11 cellular contexts compared by ENCODE assay signal in genomic region chr2:113848758-113849460, GRCh38. TPM values are rescaled to one million over a fixed set of nuclear protein-coding genes. Genes with fewer than 3 reads are reported as not detected.
DNase-seq lines count a peak whose midpoint lies in the region; ATAC-seq and TF ChIP-seq lines count a peak whose summit lies in the region.
"Had no signal": no experiment of that assay in that cellular context is flagged by ENCODE, and none has a peak within 500 bp of the region (broad histone marks: within the 10 kb centered on the region; RNA-seq: fewer than 3 reads in every experiment).

No MANE protein-coding gene starts in this region.

- no peaks in the 10 kb centered on the region for H3K36me3 ChIP-seq in osteoblast (ENCODE audit: insufficient read depth, low read length)

- peaks cover 2% of the 10 kb centered on the region for H3K4me1 Mint-ChIP-seq in T-helper 2 cell treated with Interferon-gamma antibody and Interleukin-4, amounts not matched to agents 5 μg/mL and 100 μg/mL, for 36 hours (ENCODE audit: low read depth)

- H3K27me3 Mint-ChIP-seq in T-helper 2 cell treated with Interferon-gamma antibody and Interleukin-4, amounts not matched to agents 5 μg/mL and 100 μg/mL, for 36 hours (ENCODE audit: low read depth), result no peaks in the 10 kb centered on the region
- H3K27me3 Mint-ChIP-seq: activated B cell treated with CpG ODN at 0.5 μM for 24 hours, memory B cell had no signal

- no peak overlapping the region for H3K4me3 Mint-ChIP-seq in T-helper 2 cell treated with Interferon-gamma antibody and Interleukin-4, amounts not matched to agents 5 μg/mL and 100 μg/mL, for 36 hours
- H3K4me3 Mint-ChIP-seq: activated B cell treated with CpG ODN at 0.5 μM for 24 hours, memory B cell had no signal

- peak; percentile 85 for ATAC-seq in GM18502 (IDR thresholded peaks at IDR 0.05; ENCODE audit: poor library complexity, unreplicated experiment)
- peak; percentile 64 for ATAC-seq in HG02623 (IDR thresholded peaks at IDR 0.05; ENCODE audit: unreplicated experiment)
- ATAC-seq in GM21528 (IDR thresholded peaks at IDR 0.05; ENCODE audit: low FRiP score, unreplicated experiment), result no peak
- no peak for ATAC-seq in HG02759 (IDR thresholded peaks at IDR 0.05; ENCODE audit: unreplicated experiment)

- H3K36me3 Mint-ChIP-seq in T-helper 2 cell treated with Interferon-gamma antibody and Interleukin-4, amounts not matched to agents 5 μg/mL and 100 μg/mL, for 36 hours (ENCODE audit: low read depth), result peaks cover 14% of the 10 kb centered on the region

- no peak for TF ChIP-seq CTCF in osteoblast (IDR thresholded peaks at IDR 0.05; ENCODE audit: extremely low read depth, low read depth, low read length)

- H3K9me3 ChIP-seq in osteoblast (ENCODE audit: low read depth, low read length), result no peaks in the 10 kb centered on the region

- H3K27me3 ChIP-seq in osteoblast (ENCODE audit: insufficient read depth, low read length), result no peaks in the 10 kb centered on the region

- peaks cover 6% of the 10 kb centered on the region for H3K9me3 Mint-ChIP-seq in T-helper 2 cell treated with Interferon-gamma antibody and Interleukin-4, amounts not matched to agents 5 μg/mL and 100 μg/mL, for 36 hours

- peak; percentile 35 for DNase-seq in T-helper 2 cell treated with Interferon-gamma antibody and Interleukin-4, amounts not matched to agents 5 μg/mL and 100 μg/mL, for 36 hours (ENCODE audit: low spot score)
- DNase-seq in osteoblast (ENCODE audit: insufficient read length, low spot score, missing footprints) (peak; percentile 60), cerebellar nuclear complex (lab: John Stamatoyannopoulos, UW) (no peak), SKM-1 treated with dmso at 0.1 percent for 144 hours (lab: John Stamatoyannopoulos, UW; ENCODE audit: unreplicated experiment) (no peak)
- DNase-seq: activated B cell treated with CpG ODN at 0.5 μM for 24 hours, NCI-H446 had no signal

- H3K79me2 ChIP-seq in osteoblast (ENCODE audit: insufficient read depth, low read length), result no peaks in the 10 kb centered on the region

- H3K4me2 ChIP-seq in osteoblast (ENCODE audit: insufficient read depth, low read length), result no peak overlapping the region

- H3K27ac ChIP-seq in osteoblast (ENCODE audit: low read depth, low read length), result peak overlapping the region; percentile 29

- peak overlapping the region; percentile 37 for H2AFZ ChIP-seq in osteoblast (ENCODE audit: low read length)

- H3K27ac Mint-ChIP-seq in T-helper 2 cell treated with Interferon-gamma antibody and Interleukin-4, amounts not matched to agents 5 μg/mL and 100 μg/mL, for 36 hours, result no peak overlapping the region
- H3K27ac Mint-ChIP-seq: activated B cell treated with CpG ODN at 0.5 μM for 24 hours, memory B cell had no signal

- peaks cover 14% of the 10 kb centered on the region for H3K4me1 ChIP-seq in osteoblast (ENCODE audit: insufficient read depth, low read length)

- no peaks in the 10 kb centered on the region for H4K20me1 ChIP-seq in osteoblast (ENCODE audit: insufficient read depth, low read length)

- H3K4me3 ChIP-seq in osteoblast (ENCODE audit: insufficient read depth, low read length), result no peak overlapping the region

RNA-seq across cellular contexts. Expression of gene ACTR3, which starts 41.0 kb away (rescaled TPM):
- total RNA-seq in osteoblast, result 251 and 315 TPM in 2 replicates

Comparison
In these comparisons a context has a peak if more than half of its experiments do, and no peak if none do; other contexts are left out.
1. ATAC-seq: peak in GM18502 (single experiment) and HG02623 (single experiment); none in GM21528 (single experiment) and HG02759 (single experiment).
2. DNase-seq: peak in T-helper 2 cell treated with Interferon-gamma antibody and Interleukin-4, amounts not matched to agents 5 μg/mL and 100 μg/mL, for 36 hours (single experiment) and osteoblast (single experiment); none in cerebellar nuclear complex (0 of 2) and SKM-1 treated with dmso at 0.1 percent for 144 hours (single experiment).